Comparison of ENCODE assay signal across 8 cellular contexts in genomic region chr19:42108527-42109389, GRCh38. TPM values are rescaled to one million over a fixed set of nuclear protein-coding genes. Genes with fewer than 3 reads are reported as not detected.
DNase-seq lines count a peak whose midpoint lies in the region; ATAC-seq and TF ChIP-seq lines count a peak whose summit lies in the region.

No MANE protein-coding gene starts in this region.

- DNase-seq in AG09309 (ENCODE audit: low read depth) (no peak), HT1080 (ENCODE audit: low read depth) (peak; percentile 83), NOMO-1 treated with DMSO at 0.1 percent for 48 hours (lab: John Stamatoyannopoulos, UW; ENCODE audit: unreplicated experiment) (peak; percentile 87), endothelial cell (ENCODE audit: low spot score) (peak; percentile 91), myocyte (ENCODE audit: low read depth) (peak; percentile 82)
- DNase-seq in activated CD8-positive, alpha-beta memory T cell treated with anti-CD3 and anti-CD28 coated beads for 24 hours: peak; percentile 95
- DNase-seq in stimulated activated CD8-positive, alpha-beta memory T cell treated with anti-CD3 and anti-CD28 coated beads, Interleukin-7, amount 100 ng/mL, for 24 hours (ENCODE audit: low read depth): peak; percentile 77

- H3K36me3 Mint-ChIP-seq in endothelial cell (ENCODE audit: low read depth, unreplicated experiment): no peaks in the 10 kb centered on the region

- TF ChIP-seq CTCF in AG09309 (IDR thresholded peaks at IDR 0.05; ENCODE audit: control insufficient read depth, insufficient read depth, low read depth, low read length, missing control alignments) (peak; percentile 100), endothelial cell (IDR thresholded peaks at IDR 0.05; ENCODE audit: unreplicated experiment) (peak; percentile 94)

- peaks cover 7% of the 10 kb centered on the region for H3K27me3 Mint-ChIP-seq in endothelial cell (ENCODE audit: unreplicated experiment)

- ATAC-seq in GM18867 (IDR thresholded peaks at IDR 0.05; ENCODE audit: unreplicated experiment): peak; percentile 68

- no peak overlapping the region for H3K27ac Mint-ChIP-seq in endothelial cell (ENCODE audit: unreplicated experiment)

- no peaks in the 10 kb centered on the region for H3K9me3 Mint-ChIP-seq in endothelial cell (ENCODE audit: unreplicated experiment)

- H3K4me3 ChIP-seq in AG09309 (ENCODE audit: control insufficient read depth, low read depth, low read length): no peak overlapping the region

- no peak overlapping the region for H3K4me3 Mint-ChIP-seq in endothelial cell (ENCODE audit: unreplicated experiment)

- peaks cover 12% of the 10 kb centered on the region for H3K4me1 Mint-ChIP-seq in endothelial cell (ENCODE audit: unreplicated experiment)

RNA-seq across cellular contexts. Expression of gene POU2F2, which starts 23.5 kb away (rescaled TPM):
- 2.6 and 5.4 TPM in 2 replicates for total RNA-seq in HT1080 (2014; rRNA removed; shearing (Covaris generic))
- 3.9 and 4.7 TPM in 2 replicates for polyA plus RNA-seq in HT1080 (2015; cell fraction: cytosol; rRNA removed)
- 5.8 and 7.0 TPM in 2 replicates for polyA plus RNA-seq in HT1080 (2015; cell fraction: nucleus; rRNA removed)
- total RNA-seq in endothelial cell (ENCODE audit: unreplicated experiment) (5.7 TPM), myocyte (0.03 TPM in 1 of 2 replicates, not detected in the other)
- 0.18 TPM for polyA plus RNA-seq in myocyte (2012)

RNA-seq across cellular contexts. Expression of gene ZNF574, which starts 32.8 kb away (rescaled TPM):
- total RNA-seq in HT1080 (2014; rRNA removed; shearing (Covaris generic)): 26.9 and 37.8 TPM in 2 replicates
- polyA plus RNA-seq in HT1080 (2015; cell fraction: cytosol; rRNA removed): 13.5 and 16.6 TPM in 2 replicates
- 25.1 and 27.5 TPM in 2 replicates for polyA plus RNA-seq in HT1080 (2015; cell fraction: nucleus; rRNA removed)
- total RNA-seq in endothelial cell (ENCODE audit: unreplicated experiment) (19.7 TPM), myocyte (18.6 and 20.1 TPM in 2 replicates)
- 10.7 TPM for polyA plus RNA-seq in myocyte (2012)

RNA-seq across cellular contexts. Expression of gene GRIK5, which starts 38.8 kb away (rescaled TPM):
- not detected in 2 replicates for total RNA-seq in HT1080 (2014; rRNA removed; shearing (Covaris generic))
- 0.02 and 0.05 TPM in 2 replicates for polyA plus RNA-seq in HT1080 (2015; cell fraction: cytosol; rRNA removed)
- 0.28 and 2.2 TPM in 2 replicates for polyA plus RNA-seq in HT1080 (2015; cell fraction: nucleus; rRNA removed)
- total RNA-seq in endothelial cell (ENCODE audit: unreplicated experiment): 18.4 TPM
- total RNA-seq in myocyte: 0.13 TPM in 1 of 2 replicates, not detected in the other
- 0.20 TPM for polyA plus RNA-seq in myocyte (2012)

Comparison
In these comparisons a context has a peak if more than half of its experiments do, and no peak if none do; other contexts are left out.
1. RNA of gene GRIK5, which starts 38.8 kb away (total RNA-seq): 18.4 TPM in endothelial cell (single experiment); 0.13 TPM in myocyte and not detected in HT1080; every median in the first group is over 10 times any median in the second.